Comparison of ENCODE assay signal across 28 cellular contexts in the genomic region with DNA sequence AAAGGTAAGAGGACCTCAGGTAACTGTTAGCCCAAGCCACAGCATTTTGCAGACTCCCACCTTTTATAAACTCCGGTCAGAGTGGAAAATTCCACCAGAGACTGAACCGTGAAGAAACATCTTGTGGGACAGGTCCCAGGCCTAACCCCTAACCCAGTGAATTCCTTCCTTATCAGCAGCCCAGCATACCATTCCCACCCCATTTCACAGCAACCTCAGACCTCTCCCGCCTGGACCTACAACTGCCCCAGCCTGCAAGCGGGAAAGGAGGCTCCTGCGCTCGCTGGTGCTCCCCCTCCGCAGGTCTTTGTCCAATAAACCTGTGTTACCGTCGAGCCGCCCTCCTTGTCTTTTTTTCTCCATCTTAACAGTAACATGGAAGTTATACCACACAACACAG.
DNase-seq lines count a peak whose midpoint lies in the region; ATAC-seq, FAIRE-seq and TF ChIP-seq lines count a peak whose summit lies in the region.
"Had no signal": no experiment of that assay in that cellular context is flagged by ENCODE, and none has a peak within 500 bp of the region (broad histone marks: within the 10 kb centered on the region; RNA-seq: fewer than 3 reads in every experiment).

No MANE protein-coding gene starts in this region.

- H3K36me3 ChIP-seq in GM23338 (ENCODE audit: insufficient read depth) (no peaks in the 10 kb centered on the region), astrocyte (ENCODE audit: insufficient read depth, low read length) (no peaks in the 10 kb centered on the region), parathyroid adenoma (ENCODE audit: control insufficient read depth, insufficient read depth, low read length) (no peaks in the 10 kb centered on the region)
- H3K36me3 ChIP-seq: BE2C, lower lobe of right lung, neutrophil, tibial artery had no signal

- no peaks in the 10 kb centered on the region for H3K9me3 ChIP-seq in astrocyte (ENCODE audit: insufficient read depth, low read depth, low read length)
- no peaks in the 10 kb centered on the region for H3K9me3 ChIP-seq in parathyroid adenoma (ENCODE audit: control insufficient read depth, low read length)
- H3K9me3 ChIP-seq: BE2C, lower lobe of right lung, neutrophil, tibial artery had no signal

- H3K4me3 ChIP-seq in GM23338 (no peak overlapping the region), astrocyte (ENCODE audit: insufficient read depth, low read depth, low read length) (no peak overlapping the region), parathyroid adenoma (ENCODE audit: low read depth, low read length) (no peak overlapping the region)
- H3K4me3 ChIP-seq: lower lobe of right lung, tibial artery had no signal

- no peaks in the 10 kb centered on the region for H4K20me1 ChIP-seq in GM23338 (replicated peaks; ENCODE audit: insufficient read depth)
- no peaks in the 10 kb centered on the region for H4K20me1 ChIP-seq in astrocyte (ENCODE audit: insufficient read depth, low read length)

- H3F3A ChIP-seq in GM23338 (replicated peaks; ENCODE audit: low read depth) = no peaks in the 10 kb centered on the region

- H3K9ac ChIP-seq in astrocyte (ENCODE audit: low read length) (no peak overlapping the region), parathyroid adenoma (no peak overlapping the region)

- H3K27me3 Mint-ChIP-seq in GM23338 (ENCODE audit: insufficient read depth, low read depth, poor library complexity) (no peaks in the 10 kb centered on the region), astrocyte (ENCODE audit: low read depth, unreplicated experiment) (no peaks in the 10 kb centered on the region)

- H3K9me3 Mint-ChIP-seq in GM23338 (no peaks in the 10 kb centered on the region), astrocyte (ENCODE audit: unreplicated experiment) (peaks cover 2% of the 10 kb centered on the region)
- H3K9me3 Mint-ChIP-seq: CD8-positive, alpha-beta T cell; HFFc6 had no signal

- FAIRE-seq in astrocyte (lab: Jason Lieb, UNC) = no peak
- FAIRE-seq: bronchial epithelial cell, colon, kidney had no signal

- TF ChIP-seq CTCF in GM23338 (conservative IDR thresholded peaks at IDR 0.05; ENCODE audit: low read depth in 2 of 2) = no peak
- no peak for TF ChIP-seq CTCF in astrocyte (IDR thresholded peaks at IDR 0.05; ENCODE audit: insufficient read depth, low read depth, low read length)
- TF ChIP-seq CTCF in parathyroid adenoma (IDR thresholded peaks at IDR 0.05) = no peak

- H3K4me3 Mint-ChIP-seq in GM23338 (no peak overlapping the region), astrocyte (ENCODE audit: unreplicated experiment) (no peak overlapping the region)
- H3K4me3 Mint-ChIP-seq: activated CD8-positive, alpha-beta T cell treated with anti-CD3 and anti-CD28 coated beads, Interleukin-2, amount 10 ng/mL, durations not matched to agents 7 days and 5 days; activated naive CD4-positive, alpha-beta T cell treated with anti-CD3 and anti-CD28 coated beads for 36 hours; CD8-positive, alpha-beta T cell; HFFc6 had no signal

- H3K27ac Mint-ChIP-seq in GM23338 (peak overlapping the region; percentile 51), astrocyte (ENCODE audit: unreplicated experiment) (no peak overlapping the region)
- H3K27ac Mint-ChIP-seq: activated CD8-positive, alpha-beta T cell treated with anti-CD3 and anti-CD28 coated beads, Interleukin-2, amount 10 ng/mL, durations not matched to agents 7 days and 5 days; activated naive CD4-positive, alpha-beta T cell treated with anti-CD3 and anti-CD28 coated beads for 36 hours; CD8-positive, alpha-beta T cell; HFFc6 had no signal

- H3K27me3 ChIP-seq in GM23338 (ENCODE audit: insufficient read depth) = no peaks in the 10 kb centered on the region
- no peaks in the 10 kb centered on the region for H3K27me3 ChIP-seq in astrocyte (ENCODE audit: insufficient read depth, low read length)
- no peaks in the 10 kb centered on the region for H3K27me3 ChIP-seq in parathyroid adenoma (ENCODE audit: control insufficient read depth, insufficient read depth, low read length)
- H3K27me3 ChIP-seq: BE2C, neutrophil, tibial artery had no signal

- no peaks in the 10 kb centered on the region for H3K36me3 Mint-ChIP-seq in GM23338 (ENCODE audit: low read depth)
- no peaks in the 10 kb centered on the region for H3K36me3 Mint-ChIP-seq in astrocyte (ENCODE audit: low read depth, unreplicated experiment)
- H3K36me3 Mint-ChIP-seq: CD8-positive, alpha-beta T cell had no signal

- peak; percentile 52 for DNase-seq in GM23338 (ENCODE audit: low spot score)
- peak; percentile 22 for DNase-seq in astrocyte (ENCODE audit: low read depth)
- peak; percentile 92 for DNase-seq in islet precursor cell
- no peak for DNase-seq in EL
- DNase-seq in T-helper 9 cell = no peak
- DNase-seq in D341Med (ENCODE audit: low spot score) = no peak
- DNase-seq: ACHN; activated CD8-positive, alpha-beta T cell treated with anti-CD3 and anti-CD28 coated beads, Interleukin-2, amount 10 ng/mL, durations not matched to agents 7 days and 5 days; activated naive CD4-positive, alpha-beta T cell treated with anti-CD3 and anti-CD28 coated beads for 36 hours; BE2C; CD8-positive, alpha-beta T cell; DMS53; effector memory CD4-positive, alpha-beta T cell; GDM1; HFFc6; kidney; lower lobe of right lung; NCI-H1048; NCI-H446 treated with DMSO at 0.1 percent for 48 hours; NCI-H774; SIG-M5; stimulated activated CD4-positive, alpha-beta T cell treated with anti-CD3 and anti-CD28 coated beads, Interleukin-4, amount 100 ng/mL, for 1 hour; tibial artery had no signal

- no peak overlapping the region for H2AFZ ChIP-seq in GM23338
- H2AFZ ChIP-seq in astrocyte (ENCODE audit: low read depth, low read length) = no peak overlapping the region
- H2AFZ ChIP-seq in parathyroid adenoma = peak overlapping the region; percentile 24

- H3K9me2 ChIP-seq in GM23338 (ENCODE audit: insufficient read depth) = no peaks in the 10 kb centered on the region

- H3K4me1 Mint-ChIP-seq in GM23338 (peaks cover 38% of the 10 kb centered on the region), astrocyte (ENCODE audit: low read depth, unreplicated experiment) (peaks cover 7% of the 10 kb centered on the region)

- ATAC-seq in GM23338 (peak; percentile 96), GM21825 (IDR thresholded peaks at IDR 0.05; ENCODE audit: unreplicated experiment) (no peak)
- ATAC-seq: activated CD8-positive, alpha-beta T cell treated with anti-CD3 and anti-CD28 coated beads, Interleukin-2, amount 10 ng/mL, durations not matched to agents 7 days and 5 days; CD8-positive, alpha-beta T cell; lower lobe of right lung had no signal

- peaks cover 13% of the 10 kb centered on the region for H3K79me2 ChIP-seq in GM23338 (replicated peaks; ENCODE audit: insufficient read depth)
- H3K79me2 ChIP-seq in astrocyte (ENCODE audit: insufficient read depth, low read length) = no peaks in the 10 kb centered on the region
- no peaks in the 10 kb centered on the region for H3K79me2 ChIP-seq in parathyroid adenoma

- no peak overlapping the region for H3K4me2 ChIP-seq in GM23338
- no peak overlapping the region for H3K4me2 ChIP-seq in astrocyte (ENCODE audit: low read length)
- no peak overlapping the region for H3K4me2 ChIP-seq in parathyroid adenoma (ENCODE audit: low read length)

- H3K27ac ChIP-seq in GM23338 (ENCODE audit: low read depth) = no peak overlapping the region
- no peak overlapping the region for H3K27ac ChIP-seq in astrocyte (ENCODE audit: low read depth, low read length)
- H3K27ac ChIP-seq in parathyroid adenoma = no peak overlapping the region
- H3K27ac ChIP-seq: lower lobe of right lung, neutrophil, tibial artery had no signal

- H3K4me1 ChIP-seq in GM23338 (ENCODE audit: insufficient read depth) (peaks cover 40% of the 10 kb centered on the region), astrocyte (ENCODE audit: insufficient read depth, low read length) (no peaks in the 10 kb centered on the region), parathyroid adenoma (peaks cover 6% of the 10 kb centered on the region)
- H3K4me1 ChIP-seq: BE2C, lower lobe of right lung had no signal

TF ChIP-seq in GM23338, 12 proteins besides CTCF, POLR2A, EP300 and RAD21 (continues in another document):
- TF ChIP-seq, protein P1, sequence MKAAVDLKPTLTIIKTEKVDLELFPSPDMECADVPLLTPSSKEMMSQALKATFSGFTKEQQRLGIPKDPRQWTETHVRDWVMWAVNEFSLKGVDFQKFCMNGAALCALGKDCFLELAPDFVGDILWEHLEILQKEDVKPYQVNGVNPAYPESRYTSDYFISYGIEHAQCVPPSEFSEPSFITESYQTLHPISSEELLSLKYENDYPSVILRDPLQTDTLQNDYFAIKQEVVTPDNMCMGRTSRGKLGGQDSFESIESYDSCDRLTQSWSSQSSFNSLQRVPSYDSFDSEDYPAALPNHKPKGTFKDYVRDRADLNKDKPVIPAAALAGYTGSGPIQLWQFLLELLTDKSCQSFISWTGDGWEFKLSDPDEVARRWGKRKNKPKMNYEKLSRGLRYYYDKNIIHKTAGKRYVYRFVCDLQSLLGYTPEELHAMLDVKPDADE (IDR thresholded peaks at IDR 0.05) = no peak
- TF ChIP-seq NANOG (IDR thresholded peaks at IDR 0.05; ENCODE audit: borderline replicate concordance) (no peak), EZH2 (IDR thresholded peaks at IDR 0.05; ENCODE audit: low read depth, unreplicated experiment) (no peak)

Comparison
In these comparisons a context has a peak if more than half of its experiments do, and no peak if none do; other contexts are left out.
1. DNase-seq: peak in GM23338 (single experiment), astrocyte (single experiment) and islet precursor cell (single experiment); none in EL (single experiment), T-helper 9 cell (single experiment) and D341Med (single experiment).